ENCODE assay signal across 2 cellular contexts in the genomic region with DNA sequence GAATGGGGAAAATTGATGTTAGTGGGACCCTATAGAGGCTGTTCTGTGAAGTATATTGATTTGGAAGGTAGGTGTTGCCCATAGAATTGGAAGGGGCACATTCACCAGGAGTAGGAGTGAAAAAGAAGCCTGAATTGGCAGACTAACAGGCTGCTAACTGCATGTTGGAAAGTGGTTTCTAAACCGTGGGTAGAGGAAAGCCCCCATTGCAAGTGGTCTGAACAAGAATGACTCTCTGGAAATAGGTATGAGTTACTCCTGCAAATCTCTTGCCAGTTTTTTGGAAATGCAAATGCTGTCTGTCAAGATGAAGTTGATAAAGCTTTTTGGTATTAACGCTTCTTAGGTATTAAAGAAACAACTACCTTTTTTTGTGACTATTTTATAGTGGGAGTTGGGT.
TF ChIP-seq lines count a peak whose summit lies in the region.

No MANE protein-coding gene starts in this region.

TF ChIP-seq in SK-N-SH, 30 proteins besides CTCF, POLR2A, EP300 and RAD21 (continued from another document):
- TF ChIP-seq TEAD4 (IDR thresholded peaks at IDR 0.05; ENCODE audit: borderline replicate concordance, insufficient read depth): no peak
- no peak for TF ChIP-seq FOSL2 (IDR thresholded peaks at IDR 0.05; ENCODE audit: borderline replicate concordance, low read depth)
- no peak for TF ChIP-seq JUND (IDR thresholded peaks at IDR 0.05)
- TF ChIP-seq, protein P1, sequence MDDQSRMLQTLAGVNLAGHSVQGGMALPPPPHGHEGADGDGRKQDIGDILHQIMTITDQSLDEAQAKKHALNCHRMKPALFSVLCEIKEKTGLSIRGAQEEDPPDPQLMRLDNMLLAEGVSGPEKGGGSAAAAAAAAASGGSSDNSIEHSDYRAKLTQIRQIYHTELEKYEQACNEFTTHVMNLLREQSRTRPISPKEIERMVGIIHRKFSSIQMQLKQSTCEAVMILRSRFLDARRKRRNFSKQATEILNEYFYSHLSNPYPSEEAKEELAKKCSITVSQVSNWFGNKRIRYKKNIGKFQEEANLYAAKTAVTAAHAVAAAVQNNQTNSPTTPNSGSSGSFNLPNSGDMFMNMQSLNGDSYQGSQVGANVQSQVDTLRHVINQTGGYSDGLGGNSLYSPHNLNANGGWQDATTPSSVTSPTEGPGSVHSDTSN (IDR thresholded peaks at IDR 0.05): no peak
- TF ChIP-seq NFIC (IDR thresholded peaks at IDR 0.05; ENCODE audit: borderline replicate concordance): no peak
- TF ChIP-seq TCF12 (IDR thresholded peaks at IDR 0.05): no peak

TF ChIP-seq in SK-N-SH treated with all-trans-retinoic acid at 6 μM for 48 hours, 23 proteins besides CTCF, POLR2A, EP300 and RAD21 (continued from another document):
- TF ChIP-seq, protein P2, sequence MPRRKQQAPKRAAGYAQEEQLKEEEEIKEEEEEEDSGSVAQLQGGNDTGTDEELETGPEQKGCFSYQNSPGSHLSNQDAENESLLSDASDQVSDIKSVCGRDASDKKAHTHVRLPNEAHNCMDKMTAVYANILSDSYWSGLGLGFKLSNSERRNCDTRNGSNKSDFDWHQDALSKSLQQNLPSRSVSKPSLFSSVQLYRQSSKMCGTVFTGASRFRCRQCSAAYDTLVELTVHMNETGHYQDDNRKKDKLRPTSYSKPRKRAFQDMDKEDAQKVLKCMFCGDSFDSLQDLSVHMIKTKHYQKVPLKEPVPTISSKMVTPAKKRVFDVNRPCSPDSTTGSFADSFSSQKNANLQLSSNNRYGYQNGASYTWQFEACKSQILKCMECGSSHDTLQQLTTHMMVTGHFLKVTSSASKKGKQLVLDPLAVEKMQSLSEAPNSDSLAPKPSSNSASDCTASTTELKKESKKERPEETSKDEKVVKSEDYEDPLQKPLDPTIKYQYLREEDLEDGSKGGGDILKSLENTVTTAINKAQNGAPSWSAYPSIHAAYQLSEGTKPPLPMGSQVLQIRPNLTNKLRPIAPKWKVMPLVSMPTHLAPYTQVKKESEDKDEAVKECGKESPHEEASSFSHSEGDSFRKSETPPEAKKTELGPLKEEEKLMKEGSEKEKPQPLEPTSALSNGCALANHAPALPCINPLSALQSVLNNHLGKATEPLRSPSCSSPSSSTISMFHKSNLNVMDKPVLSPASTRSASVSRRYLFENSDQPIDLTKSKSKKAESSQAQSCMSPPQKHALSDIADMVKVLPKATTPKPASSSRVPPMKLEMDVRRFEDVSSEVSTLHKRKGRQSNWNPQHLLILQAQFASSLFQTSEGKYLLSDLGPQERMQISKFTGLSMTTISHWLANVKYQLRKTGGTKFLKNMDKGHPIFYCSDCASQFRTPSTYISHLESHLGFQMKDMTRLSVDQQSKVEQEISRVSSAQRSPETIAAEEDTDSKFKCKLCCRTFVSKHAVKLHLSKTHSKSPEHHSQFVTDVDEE (CRISPR knock-in tag; IDR thresholded peaks at IDR 0.05): no peak
- TF ChIP-seq SNAI2 (CRISPR knock-in tag; IDR thresholded peaks at IDR 0.05): no peak
- TF ChIP-seq CSDC2 (CRISPR knock-in tag; IDR thresholded peaks at IDR 0.05): no peak
- no peak for TF ChIP-seq ARNTL (CRISPR knock-in tag; IDR thresholded peaks at IDR 0.05; ENCODE audit: borderline replicate concordance, low read depth)
- no peak for TF ChIP-seq CSRNP3 (CRISPR knock-in tag; IDR thresholded peaks at IDR 0.05)
- no peak for TF ChIP-seq GLIS3 (CRISPR knock-in tag; IDR thresholded peaks at IDR 0.05)
- TF ChIP-seq CREB5 (CRISPR knock-in tag; IDR thresholded peaks at IDR 0.05; ENCODE audit: low read depth): no peak
- no peak for TF ChIP-seq ZNF70 (CRISPR knock-in tag; IDR thresholded peaks at IDR 0.05)
- TF ChIP-seq, protein P3, sequence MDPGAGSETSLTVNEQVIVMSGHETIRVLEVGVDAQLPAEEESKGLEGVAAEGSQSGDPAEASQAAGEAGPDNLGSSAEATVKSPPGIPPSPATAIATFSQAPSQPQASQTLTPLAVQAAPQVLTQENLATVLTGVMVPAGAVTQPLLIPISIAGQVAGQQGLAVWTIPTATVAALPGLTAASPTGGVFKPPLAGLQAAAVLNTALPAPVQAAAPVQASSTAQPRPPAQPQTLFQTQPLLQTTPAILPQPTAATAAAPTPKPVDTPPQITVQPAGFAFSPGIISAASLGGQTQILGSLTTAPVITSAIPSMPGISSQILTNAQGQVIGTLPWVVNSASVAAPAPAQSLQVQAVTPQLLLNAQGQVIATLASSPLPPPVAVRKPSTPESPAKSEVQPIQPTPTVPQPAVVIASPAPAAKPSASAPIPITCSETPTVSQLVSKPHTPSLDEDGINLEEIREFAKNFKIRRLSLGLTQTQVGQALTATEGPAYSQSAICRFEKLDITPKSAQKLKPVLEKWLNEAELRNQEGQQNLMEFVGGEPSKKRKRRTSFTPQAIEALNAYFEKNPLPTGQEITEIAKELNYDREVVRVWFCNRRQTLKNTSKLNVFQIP (CRISPR knock-in tag; IDR thresholded peaks at IDR 0.05; ENCODE audit: borderline replicate concordance, low read depth): no peak
- TF ChIP-seq TOX (CRISPR knock-in tag; IDR thresholded peaks at IDR 0.05; ENCODE audit: borderline replicate concordance): no peak
- no peak for TF ChIP-seq PPARA (CRISPR knock-in tag; IDR thresholded peaks at IDR 0.05; ENCODE audit: borderline replicate concordance)
- no peak for TF ChIP-seq OSR1 (CRISPR knock-in tag; IDR thresholded peaks at IDR 0.05)
- TF ChIP-seq PATZ1 (CRISPR knock-in tag; IDR thresholded peaks at IDR 0.05; ENCODE audit: borderline replicate concordance): no peak
- TF ChIP-seq ZNF8 (CRISPR knock-in tag; IDR thresholded peaks at IDR 0.05): no peak
TF ChIP-seq in SK-N-SH treated with all-trans-retinoic acid at 6 μM for 48 hours: peak in this region for 0.
